2 cellular contexts compared by ENCODE assay signal in genomic region chr20:10171864-10172751, GRCh38.
TF ChIP-seq lines count a peak whose summit lies in the region.

No MANE protein-coding gene starts in this region.

TF ChIP-seq in HCT116, 20 proteins besides CTCF, POLR2A, EP300 and RAD21 (continued from another document):
- TF ChIP-seq REST (IDR thresholded peaks at IDR 0.05; ENCODE audit: low read depth) = no peak
- peak; percentile 59 for TF ChIP-seq EGR1 (IDR thresholded peaks at IDR 0.05; ENCODE audit: low read depth)
- TF ChIP-seq MAX (IDR thresholded peaks at IDR 0.05) = no peak

TF ChIP-seq in GM12878, 131 proteins besides CTCF, POLR2A, EP300 and RAD21 (continued from another document):
- TF ChIP-seq MYB (IDR thresholded peaks at IDR 0.05; ENCODE audit: borderline replicate concordance, low read depth, low read length) = no peak
- TF ChIP-seq PKNOX1 (IDR thresholded peaks at IDR 0.05) = no peak
- no peak for TF ChIP-seq GABPA (IDR thresholded peaks at IDR 0.05; ENCODE audit: low read depth)
- TF ChIP-seq BMI1 (IDR thresholded peaks at IDR 0.05; ENCODE audit: borderline replicate concordance) = no peak
- no peak for TF ChIP-seq BHLHE40 (IDR thresholded peaks at IDR 0.05; ENCODE audit: borderline replicate concordance in 1 of 2, low read depth in 2 of 2, low read length in 1 of 2)
- no peak for TF ChIP-seq ATF7 (IDR thresholded peaks at IDR 0.05; ENCODE audit: low read depth)
